ENCODE assay signal across 1 cellular context in the genomic region with DNA sequence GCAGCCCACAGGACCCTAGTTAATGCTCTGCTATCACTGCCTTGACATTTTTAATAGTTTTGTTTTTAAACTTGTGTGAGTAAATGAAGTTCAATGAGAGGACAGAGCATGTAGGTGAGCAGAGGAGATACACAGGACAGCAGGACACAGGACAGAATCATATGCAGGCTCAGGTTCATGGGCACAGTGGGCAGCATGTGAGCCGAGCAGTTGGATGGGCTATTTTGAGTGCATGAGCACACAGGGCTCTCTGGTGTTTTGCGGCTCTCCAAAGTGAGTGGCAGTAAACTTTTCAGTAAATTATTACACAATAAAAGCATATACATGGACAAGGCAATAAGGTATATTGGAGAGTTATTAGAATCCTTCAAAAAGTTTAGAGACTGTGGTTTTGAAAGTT.
TF ChIP-seq lines count a peak whose summit lies in the region.

No MANE protein-coding gene starts in this region.

TF ChIP-seq in H1, 55 proteins besides CTCF, POLR2A, EP300 and RAD21:
- TF ChIP-seq NRF1 (IDR thresholded peaks at IDR 0.05; ENCODE audit: low read depth, low read length) = no peak
- TF ChIP-seq RXRA (IDR thresholded peaks at IDR 0.05; ENCODE audit: insufficient read depth, low read depth, low read length) = no peak
- no peak for TF ChIP-seq JUND (IDR thresholded peaks at IDR 0.05; ENCODE audit: low read length)
- no peak for TF ChIP-seq SP2 (IDR thresholded peaks at IDR 0.05; ENCODE audit: low read length)
- no peak for TF ChIP-seq SP4 (IDR thresholded peaks at IDR 0.05; ENCODE audit: low read length)
- TF ChIP-seq SIRT6 (IDR thresholded peaks at IDR 0.05; ENCODE audit: low read length) = no peak
- no peak for TF ChIP-seq KDM5A (IDR thresholded peaks at IDR 0.05; ENCODE audit: low read length)
- TF ChIP-seq HDAC6 (IDR thresholded peaks at IDR 0.05; ENCODE audit: low read depth, low read length) = no peak
- TF ChIP-seq FOSL1 (IDR thresholded peaks at IDR 0.05; ENCODE audit: insufficient read depth, low read depth, low read length) = no peak
- TF ChIP-seq KDM1A (IDR thresholded peaks at IDR 0.05; ENCODE audit: borderline replicate concordance, low read length) = no peak
- no peak for TF ChIP-seq YY1 (IDR thresholded peaks at IDR 0.05; ENCODE audit: low read depth, low read length)
- TF ChIP-seq ASH2L (IDR thresholded peaks at IDR 0.05; ENCODE audit: low read length) = no peak
- TF ChIP-seq SAP30 (IDR thresholded peaks at IDR 0.05; ENCODE audit: insufficient read depth, insufficient replicate concordance, low read length) = no peak
- no peak for TF ChIP-seq CREB1 (IDR thresholded peaks at IDR 0.05)
- no peak for TF ChIP-seq EZH2 (IDR thresholded peaks at IDR 0.05; ENCODE audit: low read depth, low read length, severe bottlenecking)
- TF ChIP-seq, protein P1, sequence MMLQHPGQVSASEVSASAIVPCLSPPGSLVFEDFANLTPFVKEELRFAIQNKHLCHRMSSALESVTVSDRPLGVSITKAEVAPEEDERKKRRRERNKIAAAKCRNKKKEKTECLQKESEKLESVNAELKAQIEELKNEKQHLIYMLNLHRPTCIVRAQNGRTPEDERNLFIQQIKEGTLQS (IDR thresholded peaks at IDR 0.05; ENCODE audit: insufficient read depth, low read depth, low read length) = no peak
- TF ChIP-seq CHD1 (IDR thresholded peaks at IDR 0.05; ENCODE audit: low read depth, low read length) = no peak
- TF ChIP-seq TAF7 (optimal IDR thresholded peaks at IDR 0.05; ENCODE audit: borderline replicate concordance, low read depth, low read length) = no peak
TF ChIP-seq in H1: peak in this region for 0.
